Comparison of ENCODE assay signal across 1 cellular context in genomic region chr5:149380466-149381121, GRCh38.
TF ChIP-seq lines count a peak whose summit lies in the region.

No MANE protein-coding gene starts in this region.

TF ChIP-seq in HepG2, 621 proteins besides CTCF, POLR2A, EP300 and RAD21 (continued from another document and continues in another):
- TF ChIP-seq PPARG (CRISPR knock-in tag; conservative IDR thresholded peaks at IDR 0.05) (no peak), PREB (CRISPR knock-in tag; IDR thresholded peaks at IDR 0.05) (no peak), CHCHD3 (CRISPR knock-in tag; IDR thresholded peaks at IDR 0.05) (no peak), ATF7-NPFF (CRISPR knock-in tag; IDR thresholded peaks at IDR 0.05; ENCODE audit: low read depth) (no peak), MAFG (CRISPR knock-in tag; IDR thresholded peaks at IDR 0.05) (no peak), SIN3A (IDR thresholded peaks at IDR 0.05; ENCODE audit: borderline replicate concordance, low read depth, low read length) (no peak), RARA (CRISPR knock-in tag; IDR thresholded peaks at IDR 0.05) (peak; percentile 45), NCOA1 (CRISPR knock-in tag; IDR thresholded peaks at IDR 0.05) (0 out of 2 replicates have a peak, but pooled peaks have one; percentile 24), ZNF263 (CRISPR knock-in tag; IDR thresholded peaks at IDR 0.05) (no peak), PITX1 (CRISPR knock-in tag; IDR thresholded peaks at IDR 0.05) (no peak), ZNF768 (CRISPR knock-in tag; IDR thresholded peaks at IDR 0.05) (no peak), REXO4 (CRISPR knock-in tag; IDR thresholded peaks at IDR 0.05; ENCODE audit: borderline replicate concordance) (no peak), ZSCAN29 (CRISPR knock-in tag; conservative IDR thresholded peaks at IDR 0.05) (no peak), AKAP8 (CRISPR knock-in tag; IDR thresholded peaks at IDR 0.05) (no peak), AFF4 (CRISPR knock-in tag; IDR thresholded peaks at IDR 0.05) (no peak), ASH2L (IDR thresholded peaks at IDR 0.05; ENCODE audit: insufficient read length, low read depth, low read length) (no peak), YEATS4 (CRISPR knock-in tag; IDR thresholded peaks at IDR 0.05; ENCODE audit: borderline replicate concordance) (peak; percentile 70; the same call in 1 of the 2 replicates), TRIM22 (IDR thresholded peaks at IDR 0.05) (no peak), MAZ (IDR thresholded peaks at IDR 0.05; ENCODE audit: borderline replicate concordance, low read depth, low read length) (no peak; the same call in 1 of the 2 replicates), MAZ (CRISPR knock-in tag; IDR thresholded peaks at IDR 0.05; ENCODE audit: low read depth) (no peak), ZNF564 (CRISPR knock-in tag; IDR thresholded peaks at IDR 0.05) (no peak), ZNF44 (CRISPR knock-in tag; IDR thresholded peaks at IDR 0.05) (no peak), ZNF143 (CRISPR knock-in tag; IDR thresholded peaks at IDR 0.05) (no peak), ZSCAN21 (CRISPR knock-in tag; IDR thresholded peaks at IDR 0.05; ENCODE audit: borderline replicate concordance) (peak; percentile 49; the same call in 1 of the 2 replicates), ZNF496 (CRISPR knock-in tag; IDR thresholded peaks at IDR 0.05; ENCODE audit: insufficient replicate concordance) (no peak), CENPX (CRISPR knock-in tag; IDR thresholded peaks at IDR 0.05) (no peak), NFATC3 (CRISPR knock-in tag; IDR thresholded peaks at IDR 0.05) (no peak), ZFP37 (CRISPR knock-in tag; IDR thresholded peaks at IDR 0.05; ENCODE audit: borderline replicate concordance) (no peak), ZNF660 (CRISPR knock-in tag; IDR thresholded peaks at IDR 0.05; ENCODE audit: borderline replicate concordance, low read depth) (no peak), ZNF253 (CRISPR knock-in tag; IDR thresholded peaks at IDR 0.05; ENCODE audit: borderline replicate concordance) (no peak), ZFP41 (CRISPR knock-in tag; IDR thresholded peaks at IDR 0.05; ENCODE audit: borderline replicate concordance) (no peak), THAP11 (CRISPR knock-in tag; IDR thresholded peaks at IDR 0.05) (no peak), AGO1 (IDR thresholded peaks at IDR 0.05; ENCODE audit: low read depth, low read length, poor library complexity, severe bottlenecking) (no peak), ZNF501 (CRISPR knock-in tag; IDR thresholded peaks at IDR 0.05) (no peak), ZNF354B (CRISPR knock-in tag; IDR thresholded peaks at IDR 0.05) (no peak), ZNF883 (CRISPR knock-in tag; IDR thresholded peaks at IDR 0.05; ENCODE audit: not compliant biosample characterization) (peak; percentile 15), MED1 (CRISPR knock-in tag; IDR thresholded peaks at IDR 0.05) (peak; percentile 77), ZNF530 (CRISPR knock-in tag; IDR thresholded peaks at IDR 0.05; ENCODE audit: low read depth) (no peak), ZNF414 (CRISPR knock-in tag; IDR thresholded peaks at IDR 0.05) (no peak), ZNF180 (CRISPR knock-in tag; IDR thresholded peaks at IDR 0.05; ENCODE audit: borderline replicate concordance, low read depth) (no peak)
- TF ChIP-seq, protein P1, sequence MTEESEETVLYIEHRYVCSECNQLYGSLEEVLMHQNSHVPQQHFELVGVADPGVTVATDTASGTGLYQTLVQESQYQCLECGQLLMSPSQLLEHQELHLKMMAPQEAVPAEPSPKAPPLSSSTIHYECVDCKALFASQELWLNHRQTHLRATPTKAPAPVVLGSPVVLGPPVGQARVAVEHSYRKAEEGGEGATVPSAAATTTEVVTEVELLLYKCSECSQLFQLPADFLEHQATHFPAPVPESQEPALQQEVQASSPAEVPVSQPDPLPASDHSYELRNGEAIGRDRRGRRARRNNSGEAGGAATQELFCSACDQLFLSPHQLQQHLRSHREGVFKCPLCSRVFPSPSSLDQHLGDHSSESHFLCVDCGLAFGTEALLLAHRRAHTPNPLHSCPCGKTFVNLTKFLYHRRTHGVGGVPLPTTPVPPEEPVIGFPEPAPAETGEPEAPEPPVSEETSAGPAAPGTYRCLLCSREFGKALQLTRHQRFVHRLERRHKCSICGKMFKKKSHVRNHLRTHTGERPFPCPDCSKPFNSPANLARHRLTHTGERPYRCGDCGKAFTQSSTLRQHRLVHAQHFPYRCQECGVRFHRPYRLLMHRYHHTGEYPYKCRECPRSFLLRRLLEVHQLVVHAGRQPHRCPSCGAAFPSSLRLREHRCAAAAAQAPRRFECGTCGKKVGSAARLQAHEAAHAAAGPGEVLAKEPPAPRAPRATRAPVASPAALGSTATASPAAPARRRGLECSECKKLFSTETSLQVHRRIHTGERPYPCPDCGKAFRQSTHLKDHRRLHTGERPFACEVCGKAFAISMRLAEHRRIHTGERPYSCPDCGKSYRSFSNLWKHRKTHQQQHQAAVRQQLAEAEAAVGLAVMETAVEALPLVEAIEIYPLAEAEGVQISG (CRISPR knock-in tag; IDR thresholded peaks at IDR 0.05) = peak; percentile 55; the same call in 1 of the 2 replicates
- TF ChIP-seq, protein P2, sequence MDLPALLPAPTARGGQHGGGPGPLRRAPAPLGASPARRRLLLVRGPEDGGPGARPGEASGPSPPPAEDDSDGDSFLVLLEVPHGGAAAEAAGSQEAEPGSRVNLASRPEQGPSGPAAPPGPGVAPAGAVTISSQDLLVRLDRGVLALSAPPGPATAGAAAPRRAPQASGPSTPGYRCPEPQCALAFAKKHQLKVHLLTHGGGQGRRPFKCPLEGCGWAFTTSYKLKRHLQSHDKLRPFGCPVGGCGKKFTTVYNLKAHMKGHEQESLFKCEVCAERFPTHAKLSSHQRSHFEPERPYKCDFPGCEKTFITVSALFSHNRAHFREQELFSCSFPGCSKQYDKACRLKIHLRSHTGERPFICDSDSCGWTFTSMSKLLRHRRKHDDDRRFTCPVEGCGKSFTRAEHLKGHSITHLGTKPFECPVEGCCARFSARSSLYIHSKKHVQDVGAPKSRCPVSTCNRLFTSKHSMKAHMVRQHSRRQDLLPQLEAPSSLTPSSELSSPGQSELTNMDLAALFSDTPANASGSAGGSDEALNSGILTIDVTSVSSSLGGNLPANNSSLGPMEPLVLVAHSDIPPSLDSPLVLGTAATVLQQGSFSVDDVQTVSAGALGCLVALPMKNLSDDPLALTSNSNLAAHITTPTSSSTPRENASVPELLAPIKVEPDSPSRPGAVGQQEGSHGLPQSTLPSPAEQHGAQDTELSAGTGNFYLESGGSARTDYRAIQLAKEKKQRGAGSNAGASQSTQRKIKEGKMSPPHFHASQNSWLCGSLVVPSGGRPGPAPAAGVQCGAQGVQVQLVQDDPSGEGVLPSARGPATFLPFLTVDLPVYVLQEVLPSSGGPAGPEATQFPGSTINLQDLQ (CRISPR knock-in tag; IDR thresholded peaks at IDR 0.05) = no peak
- TF ChIP-seq, protein P3, sequence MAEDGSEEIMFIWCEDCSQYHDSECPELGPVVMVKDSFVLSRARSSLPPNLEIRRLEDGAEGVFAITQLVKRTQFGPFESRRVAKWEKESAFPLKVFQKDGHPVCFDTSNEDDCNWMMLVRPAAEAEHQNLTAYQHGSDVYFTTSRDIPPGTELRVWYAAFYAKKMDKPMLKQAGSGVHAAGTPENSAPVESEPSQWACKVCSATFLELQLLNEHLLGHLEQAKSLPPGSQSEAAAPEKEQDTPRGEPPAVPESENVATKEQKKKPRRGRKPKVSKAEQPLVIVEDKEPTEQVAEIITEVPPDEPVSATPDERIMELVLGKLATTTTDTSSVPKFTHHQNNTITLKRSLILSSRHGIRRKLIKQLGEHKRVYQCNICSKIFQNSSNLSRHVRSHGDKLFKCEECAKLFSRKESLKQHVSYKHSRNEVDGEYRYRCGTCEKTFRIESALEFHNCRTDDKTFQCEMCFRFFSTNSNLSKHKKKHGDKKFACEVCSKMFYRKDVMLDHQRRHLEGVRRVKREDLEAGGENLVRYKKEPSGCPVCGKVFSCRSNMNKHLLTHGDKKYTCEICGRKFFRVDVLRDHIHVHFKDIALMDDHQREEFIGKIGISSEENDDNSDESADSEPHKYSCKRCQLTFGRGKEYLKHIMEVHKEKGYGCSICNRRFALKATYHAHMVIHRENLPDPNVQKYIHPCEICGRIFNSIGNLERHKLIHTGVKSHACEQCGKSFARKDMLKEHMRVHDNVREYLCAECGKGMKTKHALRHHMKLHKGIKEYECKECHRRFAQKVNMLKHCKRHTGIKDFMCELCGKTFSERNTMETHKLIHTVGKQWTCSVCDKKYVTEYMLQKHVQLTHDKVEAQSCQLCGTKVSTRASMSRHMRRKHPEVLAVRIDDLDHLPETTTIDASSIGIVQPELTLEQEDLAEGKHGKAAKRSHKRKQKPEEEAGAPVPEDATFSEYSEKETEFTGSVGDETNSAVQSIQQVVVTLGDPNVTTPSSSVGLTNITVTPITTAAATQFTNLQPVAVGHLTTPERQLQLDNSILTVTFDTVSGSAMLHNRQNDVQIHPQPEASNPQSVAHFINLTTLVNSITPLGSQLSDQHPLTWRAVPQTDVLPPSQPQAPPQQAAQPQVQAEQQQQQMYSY (CRISPR knock-in tag; IDR thresholded peaks at IDR 0.05) = no peak
- TF ChIP-seq, protein P4, sequence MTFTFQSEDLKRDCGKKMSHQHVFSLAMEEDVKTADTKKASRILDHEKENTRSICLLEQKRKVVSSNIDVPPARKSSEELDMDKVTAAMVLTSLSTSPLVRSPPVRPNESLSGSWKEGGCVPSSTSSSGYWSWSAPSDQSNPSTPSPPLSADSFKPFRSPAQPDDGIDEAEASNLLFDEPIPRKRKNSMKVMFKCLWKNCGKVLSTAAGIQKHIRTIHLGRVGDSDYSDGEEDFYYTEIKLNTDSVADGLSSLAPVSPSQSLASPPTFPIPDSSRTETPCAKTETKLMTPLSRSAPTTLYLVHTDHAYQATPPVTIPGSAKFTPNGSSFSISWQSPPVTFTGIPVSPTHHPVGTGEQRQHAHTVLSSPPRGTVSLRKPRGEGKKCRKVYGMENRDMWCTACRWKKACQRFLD (CRISPR knock-in tag; IDR thresholded peaks at IDR 0.05; ENCODE audit: borderline replicate concordance) = no peak
- TF ChIP-seq, protein P5, sequence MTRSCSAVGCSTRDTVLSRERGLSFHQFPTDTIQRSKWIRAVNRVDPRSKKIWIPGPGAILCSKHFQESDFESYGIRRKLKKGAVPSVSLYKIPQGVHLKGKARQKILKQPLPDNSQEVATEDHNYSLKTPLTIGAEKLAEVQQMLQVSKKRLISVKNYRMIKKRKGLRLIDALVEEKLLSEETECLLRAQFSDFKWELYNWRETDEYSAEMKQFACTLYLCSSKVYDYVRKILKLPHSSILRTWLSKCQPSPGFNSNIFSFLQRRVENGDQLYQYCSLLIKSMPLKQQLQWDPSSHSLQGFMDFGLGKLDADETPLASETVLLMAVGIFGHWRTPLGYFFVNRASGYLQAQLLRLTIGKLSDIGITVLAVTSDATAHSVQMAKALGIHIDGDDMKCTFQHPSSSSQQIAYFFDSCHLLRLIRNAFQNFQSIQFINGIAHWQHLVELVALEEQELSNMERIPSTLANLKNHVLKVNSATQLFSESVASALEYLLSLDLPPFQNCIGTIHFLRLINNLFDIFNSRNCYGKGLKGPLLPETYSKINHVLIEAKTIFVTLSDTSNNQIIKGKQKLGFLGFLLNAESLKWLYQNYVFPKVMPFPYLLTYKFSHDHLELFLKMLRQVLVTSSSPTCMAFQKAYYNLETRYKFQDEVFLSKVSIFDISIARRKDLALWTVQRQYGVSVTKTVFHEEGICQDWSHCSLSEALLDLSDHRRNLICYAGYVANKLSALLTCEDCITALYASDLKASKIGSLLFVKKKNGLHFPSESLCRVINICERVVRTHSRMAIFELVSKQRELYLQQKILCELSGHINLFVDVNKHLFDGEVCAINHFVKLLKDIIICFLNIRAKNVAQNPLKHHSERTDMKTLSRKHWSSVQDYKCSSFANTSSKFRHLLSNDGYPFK (CRISPR knock-in tag; IDR thresholded peaks at IDR 0.05; ENCODE audit: borderline replicate concordance) = no peak; the same call in 1 of the 2 replicates
